1 cellular context compared by ENCODE assay signal in genomic region chr5:173767580-173768266, GRCh38.
TF ChIP-seq lines count a peak whose summit lies in the region.

No MANE protein-coding gene starts in this region.

TF ChIP-seq in H1, 55 proteins besides CTCF, POLR2A, EP300 and RAD21:
- TF ChIP-seq CBX5 (IDR thresholded peaks at IDR 0.05; ENCODE audit: low read depth, low read length) (no peak), SRF (IDR thresholded peaks at IDR 0.05; ENCODE audit: low read depth, low read length) (no peak), EGR1 (IDR thresholded peaks at IDR 0.05; ENCODE audit: borderline replicate concordance, low read depth, low read length) (no peak), GTF2F1 (IDR thresholded peaks at IDR 0.05; ENCODE audit: borderline replicate concordance, low read depth, low read length) (no peak), CBX8 (IDR thresholded peaks at IDR 0.05; ENCODE audit: borderline replicate concordance, low read depth, low read length) (no peak), SP2 (IDR thresholded peaks at IDR 0.05; ENCODE audit: low read length) (no peak), RBBP5 (IDR thresholded peaks at IDR 0.05; ENCODE audit: borderline replicate concordance, low read depth, low read length) (no peak)
